Comparison of ENCODE assay signal across 8 cellular contexts in the genomic region with DNA sequence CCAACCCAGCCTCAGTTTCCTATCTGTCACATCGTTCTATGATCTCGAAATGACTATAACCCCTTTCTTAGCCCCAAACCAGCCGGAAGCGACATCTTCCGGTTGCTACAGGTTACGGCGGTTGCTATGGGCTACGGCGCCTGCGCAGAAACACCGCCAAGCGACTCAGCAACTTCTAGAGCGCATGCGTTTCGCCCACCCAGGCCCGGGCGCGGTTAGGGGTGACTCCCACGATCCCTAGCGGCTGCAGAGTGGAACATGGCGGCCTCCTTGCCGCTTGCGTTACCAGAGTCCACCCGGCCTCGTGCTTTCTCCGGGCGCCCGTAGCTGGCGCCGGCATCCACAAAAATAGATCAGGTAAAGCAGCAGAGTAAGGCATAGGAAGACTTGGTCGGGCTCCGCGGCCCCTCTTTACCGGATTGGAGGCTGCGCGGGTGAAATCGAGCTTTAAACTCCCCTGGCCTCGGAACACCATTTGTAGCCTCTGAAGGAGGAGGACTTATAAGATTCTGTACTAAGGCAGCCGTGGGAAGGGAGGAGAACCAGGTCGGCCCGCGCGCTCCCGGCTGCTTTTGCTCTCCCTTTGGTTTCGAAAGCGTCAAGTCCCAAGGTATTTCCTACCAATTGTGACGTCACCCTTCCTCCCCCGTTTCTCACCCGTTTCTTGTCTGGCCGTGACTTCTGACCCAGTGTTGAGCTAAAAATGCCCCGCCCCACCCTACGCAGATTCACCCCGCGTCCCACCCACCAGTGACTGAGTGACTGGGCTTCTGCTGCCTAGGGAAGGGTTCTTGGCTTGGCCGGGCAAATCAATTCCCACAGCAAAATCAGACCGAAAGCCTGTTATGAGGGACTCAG. TPM values are rescaled to one million over a fixed set of nuclear protein-coding genes. Genes with fewer than 3 reads are reported as not detected.
A peak's percentile ranks its signal among the peaks of the same experiment; 100 is the strongest.
DNase-seq lines count a peak whose midpoint lies in the region; ATAC-seq lines count a peak whose summit lies in the region.

No MANE protein-coding gene starts in this region.

- no peaks in the 10 kb centered on the region for H3K9me3 ChIP-seq in endocrine pancreas (ENCODE audit: control insufficient read depth, low read length)
- no peaks in the 10 kb centered on the region for H3K9me3 ChIP-seq in mesenchymal stem cell (ENCODE audit: control insufficient read depth, low read length)

- H3K36me3 ChIP-seq in endocrine pancreas (ENCODE audit: control insufficient read depth, insufficient read depth, low read length) = no peaks in the 10 kb centered on the region
- H3K36me3 ChIP-seq in mesenchymal stem cell (ENCODE audit: control insufficient read depth in 1 of 2, insufficient read depth in 2 of 2, low read depth in 1 of 2, low read length in 2 of 2) = peaks cover 0 to 12% of the 10 kb centered on the region in 2 experiments

- H2BK15ac ChIP-seq in mesenchymal stem cell (ENCODE audit: low read depth, poor library complexity, severe bottlenecking) = peak overlapping the region; percentile 62

- peak overlapping the region in 1 of 2 experiments; percentile 87 for H3K14ac ChIP-seq in mesenchymal stem cell (ENCODE audit: low read length in 2 of 2)

- under 1% methylated on average over 56 of the region's 56 CpGs for WGBS in mesenchymal stem cell

- H4K8ac ChIP-seq in mesenchymal stem cell (ENCODE audit: low read length) = peak overlapping the region; percentile 78

- no peak overlapping the region for H3K23ac ChIP-seq in mesenchymal stem cell (ENCODE audit: low read length in 2 of 2)

- H2AFZ ChIP-seq in mesenchymal stem cell (ENCODE audit: low read depth, low read length) = no peak overlapping the region

- H3K4ac ChIP-seq in mesenchymal stem cell (ENCODE audit: low read depth in 1 of 2, low read length in 2 of 2) = peak overlapping the region; percentile 92 to 99

- H3K4me3 ChIP-seq in endocrine pancreas (ENCODE audit: control insufficient read depth, insufficient read depth, low read length) = peak overlapping the region; percentile 78
- peak overlapping the region; percentile 76 to 89 for H3K4me3 ChIP-seq in mesenchymal stem cell (ENCODE audit: insufficient read depth in 1 of 2, low read depth in 1 of 2, low read length in 2 of 2)

- H3K27me3 ChIP-seq in endocrine pancreas (ENCODE audit: control insufficient read depth, insufficient read depth, low read length) (no peaks in the 10 kb centered on the region), mesenchymal stem cell (ENCODE audit: control insufficient read depth in 1 of 2, insufficient read depth in 1 of 2, low read length in 2 of 2) (no peaks in the 10 kb centered on the region)

- peak overlapping the region; percentile 89 for H3K27ac ChIP-seq in mesenchymal stem cell (ENCODE audit: low read length, poor library complexity, severe bottlenecking)

- H3K4me1 ChIP-seq in endocrine pancreas (ENCODE audit: control insufficient read depth, insufficient read depth, low read length) (peaks cover 8% of the 10 kb centered on the region), mesenchymal stem cell (ENCODE audit: control insufficient read depth, insufficient read depth, low read depth, low read length) (peaks cover 27% of the 10 kb centered on the region)

- peak overlapping the region; percentile 35 to 73 for H2BK12ac ChIP-seq in mesenchymal stem cell (ENCODE audit: low read length in 2 of 2)

- peaks cover 19% of the 10 kb centered on the region for H3K79me1 ChIP-seq in mesenchymal stem cell (replicated peaks; ENCODE audit: low read length, poor library complexity, severe bottlenecking)

- peak overlapping the region; percentile 95 for H3K18ac ChIP-seq in mesenchymal stem cell (ENCODE audit: low read depth in 1 of 2, low read length in 2 of 2)

- peak; percentile 69 for ATAC-seq in GM21367 (IDR thresholded peaks at IDR 0.05; ENCODE audit: unreplicated experiment)

- peak overlapping the region; percentile 66 for H2AK5ac ChIP-seq in mesenchymal stem cell (ENCODE audit: low read length, severe bottlenecking)

- peak; percentile 92 for DNase-seq in Caki2 (ENCODE audit: low read depth)
- peak; percentile 92 for DNase-seq in HT1080 (ENCODE audit: low read depth)
- DNase-seq in NOMO-1 (lab: John Stamatoyannopoulos, UW; ENCODE audit: unreplicated experiment in 2 of 2) = peak; percentile 93 to 96
- DNase-seq in activated CD8-positive, alpha-beta memory T cell treated with anti-CD3 and anti-CD28 coated beads for 48 hours (ENCODE audit: low read depth in 2 of 3, low spot score in 2 of 3) = peak; percentile 94 to 98 (median 97)
- DNase-seq in mesenchymal stem cell = peak; percentile 97
- peak; percentile 95 for DNase-seq in stimulated activated CD8-positive, alpha-beta memory T cell treated with anti-CD3 and anti-CD28 coated beads, Interleukin-12 subunit alpha, Interleukin-12 subunit beta, amount 100 ng/mL, for 24 hours (ENCODE audit: extremely low read depth)

- H3K4me2 ChIP-seq in mesenchymal stem cell (ENCODE audit: low read length, poor library complexity, severe bottlenecking) = peak overlapping the region; percentile 93

- H2BK120ac ChIP-seq in mesenchymal stem cell (ENCODE audit: low read depth, low read length) = peak overlapping the region; percentile 97

- H3K9ac ChIP-seq in endocrine pancreas (ENCODE audit: control insufficient read depth, insufficient read depth, low read length) (peak overlapping the region; percentile 99), mesenchymal stem cell (ENCODE audit: low read length) (peak overlapping the region; percentile 99)

- in situ Hi-C loops in Caki2 (cut with HindIII; ENCODE audit: low pct_unique_long_range_greater_than_20kb, low sequenced_read_pairs) = loop anchor here (10.0 kb wide), 1 partner anchor 69 kb away; a partner anchor contains a TSS

- peak overlapping the region; percentile 86 for H2BK5ac ChIP-seq in mesenchymal stem cell (ENCODE audit: low read depth, low read length, poor library complexity, severe bottlenecking)

- peak overlapping the region; percentile 83 for H4K91ac ChIP-seq in mesenchymal stem cell (ENCODE audit: low read length)

RNA-seq across cellular contexts. Expression of a gene that starts 3.5 kb away (rescaled TPM):
- 1.9 and 3.2 TPM in 2 replicates for total RNA-seq in Caki2 (2014; rRNA removed; shearing (Covaris generic); ENCODE audit: low replicate concordance)
- total RNA-seq in HT1080 (2014; rRNA removed; shearing (Covaris generic)) = 0.67 and 1.1 TPM in 2 replicates
- polyA plus RNA-seq in HT1080 (2015; cell fraction: cytosol; rRNA removed) = 0.89 and 1.00 TPM in 2 replicates
- 1.9 and 2.9 TPM in 2 replicates for polyA plus RNA-seq in HT1080 (2015; cell fraction: nucleus; rRNA removed)
- polyA plus RNA-seq in mesenchymal stem cell (2013, experiment 1 of 2) = 1.6 TPM
- polyA plus RNA-seq in mesenchymal stem cell (2013, experiment 2 of 2) = 1.8 TPM

RNA-seq across cellular contexts. Expression of a gene that starts 59.3 kb away (rescaled TPM):
- total RNA-seq in Caki2 (2014; rRNA removed; shearing (Covaris generic); ENCODE audit: low replicate concordance) = 11.1 and 14.5 TPM in 2 replicates
- total RNA-seq in HT1080 (2014; rRNA removed; shearing (Covaris generic)) = 7.3 and 7.8 TPM in 2 replicates
- 2.9 and 3.3 TPM in 2 replicates for polyA plus RNA-seq in HT1080 (2015; cell fraction: cytosol; rRNA removed)
- polyA plus RNA-seq in HT1080 (2015; cell fraction: nucleus; rRNA removed) = 4.5 and 4.6 TPM in 2 replicates
- polyA plus RNA-seq in mesenchymal stem cell (2013, experiment 1 of 2) = 10.0 TPM
- 9.5 TPM for polyA plus RNA-seq in mesenchymal stem cell (2013, experiment 2 of 2)

Comparison
In these comparisons a context has a peak if more than half of its experiments do, and no peak if none do; other contexts are left out.
1. Peak in every context shown above with its lines: DNase-seq, ATAC-seq, H3K4me3 ChIP-seq and H3K27ac ChIP-seq.